2 cellular contexts compared by ENCODE assay signal in genomic region chr2:232683368-232683767, GRCh38.
TF ChIP-seq lines count a peak whose summit lies in the region.

No MANE protein-coding gene starts in this region.

TF ChIP-seq in SK-N-SH treated with all-trans-retinoic acid at 6 μM for 48 hours, 23 proteins besides CTCF, POLR2A, EP300 and RAD21:
- TF ChIP-seq TOX (CRISPR knock-in tag; IDR thresholded peaks at IDR 0.05; ENCODE audit: borderline replicate concordance) = no peak
- no peak for TF ChIP-seq OSR1 (CRISPR knock-in tag; IDR thresholded peaks at IDR 0.05)
- no peak for TF ChIP-seq CSDC2 (CRISPR knock-in tag; IDR thresholded peaks at IDR 0.05)
- no peak for TF ChIP-seq GLIS3 (CRISPR knock-in tag; IDR thresholded peaks at IDR 0.05)
- no peak for TF ChIP-seq SNAI2 (CRISPR knock-in tag; IDR thresholded peaks at IDR 0.05)
- no peak for TF ChIP-seq RARB (CRISPR knock-in tag; IDR thresholded peaks at IDR 0.05)
- no peak for TF ChIP-seq ZFP30 (CRISPR knock-in tag; IDR thresholded peaks at IDR 0.05)
- TF ChIP-seq, protein P1, sequence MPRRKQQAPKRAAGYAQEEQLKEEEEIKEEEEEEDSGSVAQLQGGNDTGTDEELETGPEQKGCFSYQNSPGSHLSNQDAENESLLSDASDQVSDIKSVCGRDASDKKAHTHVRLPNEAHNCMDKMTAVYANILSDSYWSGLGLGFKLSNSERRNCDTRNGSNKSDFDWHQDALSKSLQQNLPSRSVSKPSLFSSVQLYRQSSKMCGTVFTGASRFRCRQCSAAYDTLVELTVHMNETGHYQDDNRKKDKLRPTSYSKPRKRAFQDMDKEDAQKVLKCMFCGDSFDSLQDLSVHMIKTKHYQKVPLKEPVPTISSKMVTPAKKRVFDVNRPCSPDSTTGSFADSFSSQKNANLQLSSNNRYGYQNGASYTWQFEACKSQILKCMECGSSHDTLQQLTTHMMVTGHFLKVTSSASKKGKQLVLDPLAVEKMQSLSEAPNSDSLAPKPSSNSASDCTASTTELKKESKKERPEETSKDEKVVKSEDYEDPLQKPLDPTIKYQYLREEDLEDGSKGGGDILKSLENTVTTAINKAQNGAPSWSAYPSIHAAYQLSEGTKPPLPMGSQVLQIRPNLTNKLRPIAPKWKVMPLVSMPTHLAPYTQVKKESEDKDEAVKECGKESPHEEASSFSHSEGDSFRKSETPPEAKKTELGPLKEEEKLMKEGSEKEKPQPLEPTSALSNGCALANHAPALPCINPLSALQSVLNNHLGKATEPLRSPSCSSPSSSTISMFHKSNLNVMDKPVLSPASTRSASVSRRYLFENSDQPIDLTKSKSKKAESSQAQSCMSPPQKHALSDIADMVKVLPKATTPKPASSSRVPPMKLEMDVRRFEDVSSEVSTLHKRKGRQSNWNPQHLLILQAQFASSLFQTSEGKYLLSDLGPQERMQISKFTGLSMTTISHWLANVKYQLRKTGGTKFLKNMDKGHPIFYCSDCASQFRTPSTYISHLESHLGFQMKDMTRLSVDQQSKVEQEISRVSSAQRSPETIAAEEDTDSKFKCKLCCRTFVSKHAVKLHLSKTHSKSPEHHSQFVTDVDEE (CRISPR knock-in tag; IDR thresholded peaks at IDR 0.05) = no peak
- TF ChIP-seq ZNF8 (CRISPR knock-in tag; IDR thresholded peaks at IDR 0.05) = no peak
- TF ChIP-seq TCF4 (CRISPR knock-in tag; IDR thresholded peaks at IDR 0.05; ENCODE audit: borderline replicate concordance) = no peak
- TF ChIP-seq BACH2 (CRISPR knock-in tag; IDR thresholded peaks at IDR 0.05; ENCODE audit: borderline replicate concordance) = no peak
- TF ChIP-seq, protein P2, sequence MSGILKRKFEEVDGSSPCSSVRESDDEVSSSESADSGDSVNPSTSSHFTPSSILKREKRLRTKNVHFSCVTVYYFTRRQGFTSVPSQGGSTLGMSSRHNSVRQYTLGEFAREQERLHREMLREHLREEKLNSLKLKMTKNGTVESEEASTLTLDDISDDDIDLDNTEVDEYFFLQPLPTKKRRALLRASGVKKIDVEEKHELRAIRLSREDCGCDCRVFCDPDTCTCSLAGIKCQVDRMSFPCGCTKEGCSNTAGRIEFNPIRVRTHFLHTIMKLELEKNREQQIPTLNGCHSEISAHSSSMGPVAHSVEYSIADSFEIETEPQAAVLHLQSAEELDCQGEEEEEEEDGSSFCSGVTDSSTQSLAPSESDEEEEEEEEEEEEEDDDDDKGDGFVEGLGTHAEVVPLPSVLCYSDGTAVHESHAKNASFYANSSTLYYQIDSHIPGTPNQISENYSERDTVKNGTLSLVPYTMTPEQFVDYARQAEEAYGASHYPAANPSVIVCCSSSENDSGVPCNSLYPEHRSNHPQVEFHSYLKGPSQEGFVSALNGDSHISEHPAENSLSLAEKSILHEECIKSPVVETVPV (CRISPR knock-in tag; IDR thresholded peaks at IDR 0.05) = no peak
- TF ChIP-seq PPARA (CRISPR knock-in tag; IDR thresholded peaks at IDR 0.05; ENCODE audit: borderline replicate concordance) = no peak
- no peak for TF ChIP-seq ESRRG (CRISPR knock-in tag; IDR thresholded peaks at IDR 0.05)
- TF ChIP-seq, protein P3, sequence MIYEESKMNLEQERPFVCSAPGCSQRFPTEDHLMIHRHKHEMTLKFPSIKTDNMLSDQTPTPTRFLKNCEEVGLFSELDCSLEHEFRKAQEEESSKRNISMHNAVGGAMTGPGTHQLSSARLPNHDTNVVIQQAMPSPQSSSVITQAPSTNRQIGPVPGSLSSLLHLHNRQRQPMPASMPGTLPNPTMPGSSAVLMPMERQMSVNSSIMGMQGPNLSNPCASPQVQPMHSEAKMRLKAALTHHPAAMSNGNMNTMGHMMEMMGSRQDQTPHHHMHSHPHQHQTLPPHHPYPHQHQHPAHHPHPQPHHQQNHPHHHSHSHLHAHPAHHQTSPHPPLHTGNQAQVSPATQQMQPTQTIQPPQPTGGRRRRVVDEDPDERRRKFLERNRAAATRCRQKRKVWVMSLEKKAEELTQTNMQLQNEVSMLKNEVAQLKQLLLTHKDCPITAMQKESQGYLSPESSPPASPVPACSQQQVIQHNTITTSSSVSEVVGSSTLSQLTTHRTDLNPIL (CRISPR knock-in tag; IDR thresholded peaks at IDR 0.05; ENCODE audit: low read depth) = no peak
- TF ChIP-seq, protein P4, sequence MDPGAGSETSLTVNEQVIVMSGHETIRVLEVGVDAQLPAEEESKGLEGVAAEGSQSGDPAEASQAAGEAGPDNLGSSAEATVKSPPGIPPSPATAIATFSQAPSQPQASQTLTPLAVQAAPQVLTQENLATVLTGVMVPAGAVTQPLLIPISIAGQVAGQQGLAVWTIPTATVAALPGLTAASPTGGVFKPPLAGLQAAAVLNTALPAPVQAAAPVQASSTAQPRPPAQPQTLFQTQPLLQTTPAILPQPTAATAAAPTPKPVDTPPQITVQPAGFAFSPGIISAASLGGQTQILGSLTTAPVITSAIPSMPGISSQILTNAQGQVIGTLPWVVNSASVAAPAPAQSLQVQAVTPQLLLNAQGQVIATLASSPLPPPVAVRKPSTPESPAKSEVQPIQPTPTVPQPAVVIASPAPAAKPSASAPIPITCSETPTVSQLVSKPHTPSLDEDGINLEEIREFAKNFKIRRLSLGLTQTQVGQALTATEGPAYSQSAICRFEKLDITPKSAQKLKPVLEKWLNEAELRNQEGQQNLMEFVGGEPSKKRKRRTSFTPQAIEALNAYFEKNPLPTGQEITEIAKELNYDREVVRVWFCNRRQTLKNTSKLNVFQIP (CRISPR knock-in tag; IDR thresholded peaks at IDR 0.05; ENCODE audit: borderline replicate concordance, low read depth) = no peak
- TF ChIP-seq ARNTL (CRISPR knock-in tag; IDR thresholded peaks at IDR 0.05; ENCODE audit: borderline replicate concordance, low read depth) = no peak
- TF ChIP-seq ZNF565 (CRISPR knock-in tag; conservative IDR thresholded peaks at IDR 0.05; ENCODE audit: low read depth) = no peak
- no peak for TF ChIP-seq ZNF70 (CRISPR knock-in tag; IDR thresholded peaks at IDR 0.05)
- TF ChIP-seq ISL1 (CRISPR knock-in tag; IDR thresholded peaks at IDR 0.05) = no peak
TF ChIP-seq in SK-N-SH treated with all-trans-retinoic acid at 6 μM for 48 hours: peak in this region for 0.

TF ChIP-seq in SK-N-SH, 30 proteins besides CTCF, POLR2A, EP300 and RAD21:
- no peak for TF ChIP-seq POLR2AphosphoS5 (IDR thresholded peaks at IDR 0.05; ENCODE audit: low read depth, low read length)
- TF ChIP-seq, protein P5, sequence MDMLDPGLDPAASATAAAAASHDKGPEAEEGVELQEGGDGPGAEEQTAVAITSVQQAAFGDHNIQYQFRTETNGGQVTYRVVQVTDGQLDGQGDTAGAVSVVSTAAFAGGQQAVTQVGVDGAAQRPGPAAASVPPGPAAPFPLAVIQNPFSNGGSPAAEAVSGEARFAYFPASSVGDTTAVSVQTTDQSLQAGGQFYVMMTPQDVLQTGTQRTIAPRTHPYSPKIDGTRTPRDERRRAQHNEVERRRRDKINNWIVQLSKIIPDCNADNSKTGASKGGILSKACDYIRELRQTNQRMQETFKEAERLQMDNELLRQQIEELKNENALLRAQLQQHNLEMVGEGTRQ (IDR thresholded peaks at IDR 0.05; ENCODE audit: borderline replicate concordance, low read depth, low read length) = no peak
- TF ChIP-seq, protein P6, sequence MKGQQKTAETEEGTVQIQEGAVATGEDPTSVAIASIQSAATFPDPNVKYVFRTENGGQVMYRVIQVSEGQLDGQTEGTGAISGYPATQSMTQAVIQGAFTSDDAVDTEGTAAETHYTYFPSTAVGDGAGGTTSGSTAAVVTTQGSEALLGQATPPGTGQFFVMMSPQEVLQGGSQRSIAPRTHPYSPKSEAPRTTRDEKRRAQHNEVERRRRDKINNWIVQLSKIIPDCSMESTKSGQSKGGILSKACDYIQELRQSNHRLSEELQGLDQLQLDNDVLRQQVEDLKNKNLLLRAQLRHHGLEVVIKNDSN (IDR thresholded peaks at IDR 0.05; ENCODE audit: borderline replicate concordance, low read depth) = no peak
TF ChIP-seq in SK-N-SH: peak in this region for 0.
